ENCODE assay signal across 1 cellular context in genomic region chr7:99472561-99473314, GRCh38.
TF ChIP-seq lines count a peak whose summit lies in the region.

ZNF789 (plus strand) TSS chr7:99472890; CDS start chr7:99476457, 3,567 bp downstream.

TF ChIP-seq in HepG2, 621 proteins besides CTCF, POLR2A, EP300 and RAD21 (continued from another document and continues in another):
- no peak for TF ChIP-seq SMARCE1 (IDR thresholded peaks at IDR 0.05; ENCODE audit: borderline replicate concordance)
- TF ChIP-seq ZNF354B (CRISPR knock-in tag; IDR thresholded peaks at IDR 0.05): no peak
- peak; percentile 93 for TF ChIP-seq E2F1 (CRISPR knock-in tag; IDR thresholded peaks at IDR 0.05)
- no peak for TF ChIP-seq ZNF12 (CRISPR knock-in tag; IDR thresholded peaks at IDR 0.05)
- no peak for TF ChIP-seq ONECUT2 (CRISPR knock-in tag; IDR thresholded peaks at IDR 0.05)
- TF ChIP-seq RNF2 (conservative IDR thresholded peaks at IDR 0.05; ENCODE audit: low read depth): no peak
- no peak for TF ChIP-seq ZBTB2 (CRISPR knock-in tag; IDR thresholded peaks at IDR 0.05; ENCODE audit: low read depth)
- no peak for TF ChIP-seq PAF1 (CRISPR knock-in tag; IDR thresholded peaks at IDR 0.05)
- no peak for TF ChIP-seq ZBTB8A (CRISPR knock-in tag; IDR thresholded peaks at IDR 0.05; ENCODE audit: borderline replicate concordance, low read depth)
- TF ChIP-seq CERS6 (CRISPR knock-in tag; IDR thresholded peaks at IDR 0.05): no peak
- peak; percentile 69 to 80 for TF ChIP-seq HMGXB4 (CRISPR knock-in tag; IDR thresholded peaks at IDR 0.05; ENCODE audit: borderline replicate concordance in 1 of 2, low read depth in 1 of 2)
- no peak for TF ChIP-seq ZNF780A (CRISPR knock-in tag; IDR thresholded peaks at IDR 0.05)
- TF ChIP-seq LBX2 (CRISPR knock-in tag; IDR thresholded peaks at IDR 0.05; ENCODE audit: borderline replicate concordance): no peak
- peak; percentile 53 for TF ChIP-seq CREB1 (IDR thresholded peaks at IDR 0.05)
- TF ChIP-seq CREB1 (CRISPR knock-in tag; IDR thresholded peaks at IDR 0.05): peak; percentile 80
- TF ChIP-seq BATF2 (CRISPR knock-in tag; IDR thresholded peaks at IDR 0.05): no peak
- no peak for TF ChIP-seq NR2F2 (IDR thresholded peaks at IDR 0.05; ENCODE audit: borderline replicate concordance, low read depth)
- no peak for TF ChIP-seq DDIT3 (CRISPR knock-in tag; IDR thresholded peaks at IDR 0.05)
- TF ChIP-seq ZNF619 (CRISPR knock-in tag; IDR thresholded peaks at IDR 0.05): 0 out of 2 replicates have a peak, but pooled peaks have one; percentile 25
- no peak for TF ChIP-seq NCOA2 (CRISPR knock-in tag; IDR thresholded peaks at IDR 0.05)
- TF ChIP-seq RFX5 (IDR thresholded peaks at IDR 0.05; ENCODE audit: low read depth, low read length): peak; percentile 45
- TF ChIP-seq JUN (CRISPR knock-in tag; IDR thresholded peaks at IDR 0.05): no peak
- no peak for TF ChIP-seq ZNF777 (CRISPR knock-in tag; IDR thresholded peaks at IDR 0.05)
- TF ChIP-seq ZNF678 (CRISPR knock-in tag; IDR thresholded peaks at IDR 0.05): peak; percentile 86; the same call in 1 of the 2 replicates
- peak; percentile 49; the same call in 1 of the 2 replicates for TF ChIP-seq GMEB1 (CRISPR knock-in tag; IDR thresholded peaks at IDR 0.05; ENCODE audit: borderline replicate concordance)
- no peak for TF ChIP-seq ZSCAN30 (CRISPR knock-in tag; IDR thresholded peaks at IDR 0.05)
- peak; percentile 90 for TF ChIP-seq TFDP1 (CRISPR knock-in tag; IDR thresholded peaks at IDR 0.05; ENCODE audit: borderline replicate concordance)
- TF ChIP-seq ZBTB42 (CRISPR knock-in tag; IDR thresholded peaks at IDR 0.05): no peak
- peak; percentile 84 for TF ChIP-seq KDM5A (IDR thresholded peaks at IDR 0.05; ENCODE audit: borderline replicate concordance, low read length)
- TF ChIP-seq ZNF552 (CRISPR knock-in tag; IDR thresholded peaks at IDR 0.05; ENCODE audit: borderline replicate concordance): no peak
- no peak for TF ChIP-seq ZNF7 (CRISPR knock-in tag; IDR thresholded peaks at IDR 0.05)
- TF ChIP-seq WIZ (CRISPR knock-in tag; IDR thresholded peaks at IDR 0.05): no peak
- no peak for TF ChIP-seq ZNF646 (CRISPR knock-in tag; IDR thresholded peaks at IDR 0.05)
- TF ChIP-seq ATRX (CRISPR knock-in tag; IDR thresholded peaks at IDR 0.05; ENCODE audit: borderline replicate concordance): no peak
- no peak for TF ChIP-seq GTF3A (CRISPR knock-in tag; conservative IDR thresholded peaks at IDR 0.05)
- no peak; the same call in none of the 2 replicates for TF ChIP-seq FOXA3 (CRISPR knock-in tag; IDR thresholded peaks at IDR 0.05)
- no peak for TF ChIP-seq NBN (conservative IDR thresholded peaks at IDR 0.05)
- TF ChIP-seq ZNF512 (CRISPR knock-in tag; IDR thresholded peaks at IDR 0.05): no peak
- TF ChIP-seq ZNF550 (CRISPR knock-in tag; IDR thresholded peaks at IDR 0.05; ENCODE audit: borderline replicate concordance): no peak
- TF ChIP-seq NFYB (CRISPR knock-in tag; IDR thresholded peaks at IDR 0.05): peak; percentile 93
- TF ChIP-seq PLRG1 (conservative IDR thresholded peaks at IDR 0.05): no peak
- peak; percentile 46; the same call in 1 of the 2 replicates for TF ChIP-seq THAP9 (CRISPR knock-in tag; IDR thresholded peaks at IDR 0.05; ENCODE audit: borderline replicate concordance)
- TF ChIP-seq GZF1 (CRISPR knock-in tag; IDR thresholded peaks at IDR 0.05): no peak; the same call in 1 of the 2 replicates
